In the genomic region with DNA sequence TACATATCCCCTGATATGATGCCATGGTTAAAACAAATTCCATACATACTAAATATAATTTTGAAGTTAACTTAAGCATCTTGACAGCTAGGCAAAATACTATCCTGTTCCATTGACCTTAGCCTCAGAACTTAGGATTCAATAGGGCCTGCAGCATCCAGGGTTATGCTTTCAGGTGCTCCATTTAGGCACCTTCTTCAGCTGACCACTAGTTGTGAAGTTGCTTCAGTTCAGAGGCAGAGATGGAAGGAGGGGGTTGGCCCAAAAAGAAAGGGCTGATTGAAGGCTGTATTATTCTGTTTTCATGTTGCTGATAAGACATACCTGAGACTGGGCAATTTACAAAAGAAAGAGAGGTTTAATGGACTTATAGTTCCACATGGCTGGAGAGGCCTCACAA, we compare ENCODE assay signal across 33 cellular contexts.
"Had no signal": no experiment of that assay in that cellular context is flagged by ENCODE, and none has a peak within 500 bp of the region (broad histone marks: within the 10 kb centered on the region; RNA-seq: fewer than 3 reads in every experiment).

No MANE protein-coding gene starts in this region.

- H3K27me3 Mint-ChIP-seq: activated naive CD8-positive, alpha-beta T cell had no signal

- H3K27ac Mint-ChIP-seq: activated B cell treated with CpG ODN at 0.5 μM for 24 hours; activated CD4-positive, alpha-beta memory T cell treated with anti-CD3 and anti-CD28 coated beads, Interleukin-2, amount 10 ng/mL, durations not matched to agents 7 days and 5 days; activated CD8-positive, alpha-beta memory T cell treated with anti-CD3 and anti-CD28 coated beads, Interleukin-2, amount 10 ng/mL, durations not matched to agents 7 days and 5 days; activated naive CD4-positive, alpha-beta T cell treated with anti-CD3 and anti-CD28 coated beads, Interleukin-2, amount 10 ng/mL, durations not matched to agents 7 days and 5 days; activated naive CD8-positive, alpha-beta T cell; activated naive CD8-positive, alpha-beta T cell treated with anti-CD3 and anti-CD28 coated beads, Interleukin-2, amount 50 U/mL, for 24 hours; T-helper 1 cell treated with Interleukin-12 subunit alpha and Interleukin-12 subunit beta and Interleukin-4 antibody, amounts not matched to agents 30 μg/mL and 1 μg/mL, for 36 hours; T-helper 2 cell treated with Interferon-gamma antibody and Interleukin-4, amounts not matched to agents 5 μg/mL and 100 μg/mL, for 36 hours had no signal

- H3K4me2 ChIP-seq: SK-N-SH had no signal

- H3K36me3 ChIP-seq: SJCRH30 had no signal

- DNase-seq: activated B cell treated with CpG ODN at 0.5 μM for 24 hours; activated CD4-positive, alpha-beta memory T cell treated with anti-CD3 and anti-CD28 coated beads, Interleukin-2, amount 10 ng/mL, durations not matched to agents 7 days and 5 days; activated CD4-positive, alpha-beta T cell treated with anti-CD3 and anti-CD28 coated beads for 4 hours; activated CD4-positive, alpha-beta T cell treated with anti-CD3 and anti-CD28 coated beads, Interleukin-2, amount 50 U/mL, for 1 hour; activated CD4-positive, CD25-positive, alpha-beta regulatory T cell treated with anti-CD3 and anti-CD28 coated beads, Interleukin-2, amount 50 U/mL, for 72 hours; activated CD8-positive, alpha-beta memory T cell treated with anti-CD3 and anti-CD28 coated beads for 24 hours; activated CD8-positive, alpha-beta memory T cell treated with anti-CD3 and anti-CD28 coated beads, Interleukin-2, amount 10 ng/mL, durations not matched to agents 7 days and 5 days; activated CD8-positive, alpha-beta memory T cell treated with anti-CD3 and anti-CD28 coated beads, Interleukin-2, amount 50 U/mL, for 48 hours; activated effector memory CD4-positive, alpha-beta T cell treated with Interleukin-2 at 50 U/mL for 16 hours; activated naive CD4-positive, alpha-beta T cell treated with anti-CD3 and anti-CD28 coated beads, Interleukin-2, amount 10 ng/mL, durations not matched to agents 7 days and 5 days; activated naive CD8-positive, alpha-beta T cell treated with anti-CD3 and anti-CD28 coated beads, Interleukin-2, amount 50 U/mL, for 24 hours; activated T-cell treated with anti-CD3 and anti-CD28 coated beads, Interleukin-2, amount 50 U/mL, for 48 hours; anterior cingulate cortex; caudate nucleus; cerebellar nuclear complex; Karpas-422; NCI-H1105; NCI-H1417 treated with DMSO at 0.1 percent for 48 hours; NCI-H187 treated with DMSO at 0.1 percent for 48 hours; NCI-H2081; NCI-H226; NCI-H446 treated with DMSO at 0.1 percent for 48 hours; NCI-H524; NCI-H69; NCI-H82; SHP77; SJCRH30; SK-N-SH had no signal

- H3K4me3 ChIP-seq: SJCRH30 had no signal

- H3K36me3 Mint-ChIP-seq: activated CD8-positive, alpha-beta memory T cell treated with anti-CD3 and anti-CD28 coated beads, Interleukin-2, amount 10 ng/mL, durations not matched to agents 7 days and 5 days; activated naive CD4-positive, alpha-beta T cell treated with anti-CD3 and anti-CD28 coated beads, Interleukin-2, amount 10 ng/mL, durations not matched to agents 7 days and 5 days; activated naive CD8-positive, alpha-beta T cell; brain had no signal

- ATAC-seq: activated CD8-positive, alpha-beta memory T cell treated with anti-CD3 and anti-CD28 coated beads, Interleukin-2, amount 10 ng/mL, durations not matched to agents 7 days and 5 days; activated naive CD8-positive, alpha-beta T cell treated with anti-CD3 and anti-CD28 coated beads, Interleukin-2, amount 50 U/mL, for 24 hours; Panc1 had no signal

- H3K27me3 ChIP-seq: SJCRH30 had no signal

- H3K9me3 Mint-ChIP-seq: activated CD4-positive, alpha-beta memory T cell treated with anti-CD3 and anti-CD28 coated beads, Interleukin-2, amount 10 ng/mL, durations not matched to agents 7 days and 5 days; activated naive CD4-positive, alpha-beta T cell treated with anti-CD3 and anti-CD28 coated beads, Interleukin-2, amount 10 ng/mL, durations not matched to agents 7 days and 5 days; activated naive CD8-positive, alpha-beta T cell treated with anti-CD3 and anti-CD28 coated beads, Interleukin-2, amount 50 U/mL, for 24 hours; T-helper 2 cell treated with Interferon-gamma antibody and Interleukin-4, amounts not matched to agents 5 μg/mL and 100 μg/mL, for 36 hours had no signal

- H3K4me1 Mint-ChIP-seq: activated B cell treated with CpG ODN at 0.5 μM for 24 hours; activated CD4-positive, alpha-beta memory T cell treated with anti-CD3 and anti-CD28 coated beads, Interleukin-2, amount 10 ng/mL, durations not matched to agents 7 days and 5 days; activated CD8-positive, alpha-beta memory T cell treated with anti-CD3 and anti-CD28 coated beads, Interleukin-2, amount 10 ng/mL, durations not matched to agents 7 days and 5 days; activated naive CD8-positive, alpha-beta T cell treated with anti-CD3 and anti-CD28 coated beads, Interleukin-2, amount 50 U/mL, for 24 hours had no signal

- H3K9ac ChIP-seq: SK-N-SH had no signal

- H3K9me3 ChIP-seq: SJCRH30, SK-N-SH had no signal

- H3K27ac ChIP-seq: SJCRH30 had no signal

- H3K4me3 Mint-ChIP-seq: activated B cell treated with CpG ODN at 0.5 μM for 24 hours; activated CD4-positive, alpha-beta memory T cell treated with anti-CD3 and anti-CD28 coated beads, Interleukin-2, amount 10 ng/mL, durations not matched to agents 7 days and 5 days; activated CD8-positive, alpha-beta memory T cell treated with anti-CD3 and anti-CD28 coated beads, Interleukin-2, amount 10 ng/mL, durations not matched to agents 7 days and 5 days; activated naive CD4-positive, alpha-beta T cell treated with anti-CD3 and anti-CD28 coated beads, Interleukin-2, amount 10 ng/mL, durations not matched to agents 7 days and 5 days; activated naive CD8-positive, alpha-beta T cell; activated naive CD8-positive, alpha-beta T cell treated with anti-CD3 and anti-CD28 coated beads, Interleukin-2, amount 50 U/mL, for 24 hours; brain; T-helper 1 cell treated with Interleukin-12 subunit alpha and Interleukin-12 subunit beta and Interleukin-4 antibody, amounts not matched to agents 30 μg/mL and 1 μg/mL, for 36 hours; T-helper 2 cell treated with Interferon-gamma antibody and Interleukin-4, amounts not matched to agents 5 μg/mL and 100 μg/mL, for 36 hours had no signal
